ENCODE assay signal across 34 cellular contexts in the genomic region with DNA sequence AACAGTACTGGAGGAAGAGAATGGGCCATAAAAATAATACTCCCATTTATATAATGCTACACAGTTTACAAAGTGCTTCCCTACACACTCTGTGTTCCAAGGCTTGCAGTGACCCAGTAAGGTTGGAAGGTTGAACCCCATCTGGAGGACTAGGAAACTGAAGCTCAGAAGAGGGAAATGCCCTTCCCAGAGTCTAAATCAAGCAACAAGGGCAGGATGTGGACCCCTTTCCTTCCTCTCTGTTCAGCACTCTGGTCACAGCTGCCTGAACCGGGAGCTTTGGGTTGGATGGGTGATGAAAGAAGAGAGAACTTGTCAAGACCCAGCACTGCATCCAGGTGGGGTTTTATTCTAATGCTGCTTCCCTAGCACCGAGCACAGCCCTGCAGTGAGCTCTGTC. TPM values are rescaled to one million over a fixed set of nuclear protein-coding genes. Genes with fewer than 3 reads are reported as not detected.
"Had no signal": no experiment of that assay in that cellular context is flagged by ENCODE, and none has a peak within 500 bp of the region (broad histone marks: within the 10 kb centered on the region; RNA-seq: fewer than 3 reads in every experiment).

No MANE protein-coding gene starts in this region.

- H3K4me1 ChIP-seq: ascending aorta, breast epithelium, colonic mucosa, gastroesophageal sphincter had no signal

- H3K9me3 ChIP-seq: ascending aorta, breast epithelium, colonic mucosa, esophagus squamous epithelium, gastroesophageal sphincter, heart right ventricle had no signal

- H3K4me1 Mint-ChIP-seq: activated naive CD4-positive, alpha-beta T cell treated with anti-CD3 and anti-CD28 coated beads, Interleukin-2, amount 10 ng/mL, durations not matched to agents 7 days and 5 days; activated naive CD8-positive, alpha-beta T cell treated with anti-CD3 and anti-CD28 coated beads, Interleukin-2, amount 10 ng/mL, durations not matched to agents 7 days and 5 days had no signal

- H3K27me3 ChIP-seq: ascending aorta, breast epithelium, cardiac muscle cell, colonic mucosa, esophagus squamous epithelium, gastroesophageal sphincter, heart right ventricle had no signal

- H3K4me3 Mint-ChIP-seq: activated CD4-positive, alpha-beta memory T cell treated with anti-CD3 and anti-CD28 coated beads, Interleukin-2, amount 10 ng/mL, durations not matched to agents 7 days and 5 days; activated CD4-positive, alpha-beta T cell treated with anti-CD3 and anti-CD28 coated beads, Interleukin-2, amount 10 ng/mL, durations not matched to agents 7 days and 5 days; activated naive CD4-positive, alpha-beta T cell treated with anti-CD3 and anti-CD28 coated beads, Interleukin-2, amount 10 ng/mL, durations not matched to agents 7 days and 5 days; activated naive CD8-positive, alpha-beta T cell treated with anti-CD3 and anti-CD28 coated beads, Interleukin-2, amount 10 ng/mL, durations not matched to agents 7 days and 5 days; activated T-cell treated with anti-CD3 and anti-CD28 coated beads, Interleukin-2, amount 50 U/mL, for 24 hours; activated T-cell treated with anti-CD3 and anti-CD28 coated beads, Interleukin-2, amount 50 U/mL, for 72 hours; brain; WTC11 had no signal

- H3K9me3 Mint-ChIP-seq: activated CD4-positive, alpha-beta memory T cell treated with anti-CD3 and anti-CD28 coated beads, Interleukin-2, amount 10 ng/mL, durations not matched to agents 7 days and 5 days; activated CD4-positive, alpha-beta T cell treated with anti-CD3 and anti-CD28 coated beads, Interleukin-2, amount 10 ng/mL, durations not matched to agents 7 days and 5 days; activated naive CD4-positive, alpha-beta T cell treated with anti-CD3 and anti-CD28 coated beads, Interleukin-2, amount 10 ng/mL, durations not matched to agents 7 days and 5 days; activated naive CD4-positive, alpha-beta T cell treated with anti-CD3 and anti-CD28 coated beads, Interleukin-2, amount 50 U/mL, for 72 hours; activated naive CD8-positive, alpha-beta T cell treated with anti-CD3 and anti-CD28 coated beads, Interleukin-2, amount 10 ng/mL, durations not matched to agents 7 days and 5 days; activated T-cell treated with anti-CD3 and anti-CD28 coated beads, Interleukin-2, amount 50 U/mL, for 24 hours; activated T-cell treated with anti-CD3 and anti-CD28 coated beads, Interleukin-2, amount 50 U/mL, for 72 hours; brain; WTC11 had no signal

- H3K27ac Mint-ChIP-seq: activated CD4-positive, alpha-beta memory T cell treated with anti-CD3 and anti-CD28 coated beads, Interleukin-2, amount 10 ng/mL, durations not matched to agents 7 days and 5 days; activated CD4-positive, alpha-beta T cell treated with anti-CD3 and anti-CD28 coated beads, Interleukin-2, amount 10 ng/mL, durations not matched to agents 7 days and 5 days; activated naive CD4-positive, alpha-beta T cell treated with anti-CD3 and anti-CD28 coated beads, Interleukin-2, amount 10 ng/mL, durations not matched to agents 7 days and 5 days; activated naive CD4-positive, alpha-beta T cell treated with anti-CD3 and anti-CD28 coated beads, Interleukin-2, amount 50 U/mL, for 72 hours; activated naive CD8-positive, alpha-beta T cell treated with anti-CD3 and anti-CD28 coated beads, Interleukin-2, amount 10 ng/mL, durations not matched to agents 7 days and 5 days; activated T-cell treated with anti-CD3 and anti-CD28 coated beads, Interleukin-2, amount 50 U/mL, for 24 hours; activated T-cell treated with anti-CD3 and anti-CD28 coated beads, Interleukin-2, amount 50 U/mL, for 72 hours; WTC11 had no signal

- H3K36me3 ChIP-seq: ascending aorta, breast epithelium, cardiac muscle cell, colonic mucosa, esophagus squamous epithelium, gastroesophageal sphincter, heart right ventricle had no signal

- H3K27me3 Mint-ChIP-seq: activated CD4-positive, alpha-beta T cell treated with anti-CD3 and anti-CD28 coated beads, Interleukin-2, amount 10 ng/mL, durations not matched to agents 7 days and 5 days; brain had no signal

- H3K27ac ChIP-seq: ascending aorta, breast epithelium, cardiac muscle cell, colonic mucosa, esophagus squamous epithelium, gastroesophageal sphincter, heart right ventricle, VCaP had no signal

- H3K36me3 Mint-ChIP-seq: activated naive CD4-positive, alpha-beta T cell treated with anti-CD3 and anti-CD28 coated beads, Interleukin-2, amount 10 ng/mL, durations not matched to agents 7 days and 5 days; activated naive CD4-positive, alpha-beta T cell treated with anti-CD3 and anti-CD28 coated beads, Interleukin-2, amount 50 U/mL, for 72 hours; activated naive CD8-positive, alpha-beta T cell treated with anti-CD3 and anti-CD28 coated beads, Interleukin-2, amount 10 ng/mL, durations not matched to agents 7 days and 5 days; brain; WTC11 had no signal

- DNase-seq: activated CD4-positive, alpha-beta memory T cell treated with anti-CD3 and anti-CD28 coated beads, Interleukin-2, amount 10 ng/mL, durations not matched to agents 7 days and 5 days; activated CD4-positive, alpha-beta T cell treated with anti-CD3 and anti-CD28 coated beads for 1 hour; activated CD4-positive, alpha-beta T cell treated with anti-CD3 and anti-CD28 coated beads for 4 hours; activated CD4-positive, alpha-beta T cell treated with anti-CD3 and anti-CD28 coated beads, Interleukin-2, amount 10 ng/mL, durations not matched to agents 7 days and 5 days; activated CD4-positive, alpha-beta T cell treated with anti-CD3 and anti-CD28 coated beads, Interleukin-2, amount 50 U/mL, for 4 hours; activated CD8-positive, alpha-beta memory T cell treated with anti-CD3 and anti-CD28 coated beads, Interleukin-2, amount 50 U/mL, for 48 hours; activated gamma-delta T cell; activated naive CD4-positive, alpha-beta T cell; activated naive CD4-positive, alpha-beta T cell treated with anti-CD3 and anti-CD28 coated beads, Interleukin-2, amount 10 ng/mL, durations not matched to agents 7 days and 5 days; activated naive CD8-positive, alpha-beta T cell treated with anti-CD3 and anti-CD28 coated beads, Interleukin-2, amount 10 ng/mL, durations not matched to agents 7 days and 5 days; activated T-cell treated with anti-CD3 and anti-CD28 coated beads for 4 hours; activated T-cell treated with anti-CD3 and anti-CD28 coated beads, Interleukin-2, amount 50 U/mL, for 24 hours; activated T-cell treated with anti-CD3 and anti-CD28 coated beads, Interleukin-2, amount 50 U/mL, for 72 hours; central memory CD4-positive, alpha-beta T cell; cerebellar nuclear complex; colonic mucosa; effector CD8-positive, alpha-beta T cell; erythroblast; esophagus squamous epithelium; foreskin melanocyte; heart right ventricle; T-helper 1 cell; T-helper 2 cell had no signal

- H3K4me3 ChIP-seq: ascending aorta, breast epithelium, cardiac muscle cell, colonic mucosa, esophagus squamous epithelium, gastroesophageal sphincter, heart right ventricle had no signal

RNA-seq across cellular contexts. Expression of gene CAPN8, which starts 47.8 kb away (rescaled TPM):
- total RNA-seq: activated CD4-positive, alpha-beta T cell treated with anti-CD3 and anti-CD28 coated beads, Interleukin-2, amount 10 ng/mL, durations not matched to agents 7 days and 5 days; activated naive CD4-positive, alpha-beta T cell treated with anti-CD3 and anti-CD28 coated beads, Interleukin-2, amount 50 U/mL, for 72 hours; activated T-cell treated with anti-CD3 and anti-CD28 coated beads, Interleukin-2, amount 50 U/mL, for 72 hours; ascending aorta; cardiac muscle cell; fibroblast of lung; fibroblast of villous mesenchyme; glomerular endothelial cell; heart right ventricle had no signal
